In the genomic region with DNA sequence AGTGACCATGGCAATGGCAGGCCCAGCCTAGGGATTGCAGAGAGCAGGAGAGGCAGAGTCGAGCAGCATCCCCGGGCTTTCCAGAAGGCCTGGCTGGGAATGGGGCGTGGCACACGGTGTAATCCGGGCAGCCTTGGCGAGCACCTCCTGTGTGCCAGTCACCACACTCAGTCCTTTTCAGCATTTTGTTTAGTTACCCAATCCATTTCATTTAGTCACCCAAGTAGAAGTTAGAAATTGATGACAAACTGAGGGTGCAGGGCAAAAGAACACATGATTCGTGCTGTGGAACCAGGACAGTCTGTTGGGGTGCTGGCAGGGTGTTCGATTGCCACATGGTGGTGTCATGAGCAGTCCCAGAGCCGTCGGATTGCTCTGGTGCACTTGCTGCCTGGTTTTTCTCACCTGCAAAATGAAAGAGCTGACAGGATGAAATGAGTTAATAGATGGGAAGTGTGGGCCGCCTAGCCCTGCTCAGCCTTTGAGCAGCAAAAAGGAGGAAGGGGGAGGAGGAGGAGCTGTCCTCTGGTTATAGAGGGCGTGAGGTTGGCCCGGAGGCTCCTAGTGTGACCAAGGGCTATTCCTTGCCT, we compare ENCODE assay signal across 8 cellular contexts.
DNase-seq lines count a peak whose midpoint lies in the region; ATAC-seq, FAIRE-seq and TF ChIP-seq lines count a peak whose summit lies in the region.

No MANE protein-coding gene starts in this region.

- H3K27ac ChIP-seq in GM12878 (ENCODE audit: control insufficient read depth, insufficient read depth): no peak overlapping the region
- H3K27ac ChIP-seq in HepG2 (ENCODE audit: extremely low read length, insufficient read depth, low read length): no peak overlapping the region
- H3K27ac ChIP-seq in aorta (ENCODE audit: low read depth in 1 of 2, low read length in 2 of 2): no peak overlapping the region

- peaks cover 10% of the 10 kb centered on the region for H3K4me1 Mint-ChIP-seq in Calu3 (ENCODE audit: low read depth, unreplicated experiment)

- 26% methylated on average over 13 of the region's 13 CpGs for WGBS in GM12878 (ENCODE audit: insufficient coverage, insufficient replicate concordance, low lambda C conversion rate, missing lambda C conversion rate)
- 85% methylated on average over 12 of the region's 13 CpGs for WGBS in HepG2 (ENCODE audit: low lambda C conversion rate)
- 78% methylated on average over 13 of the region's 13 CpGs for WGBS in aorta, 2 donors

- TF ChIP-seq EP300 in GM12878 (IDR thresholded peaks at IDR 0.05; ENCODE audit: borderline replicate concordance in 1 of 2, control insufficient read depth in 1 of 2, low read depth in 2 of 2, low read length in 2 of 2) (no peak), HepG2 (IDR thresholded peaks at IDR 0.05; ENCODE audit: low read depth in 2 of 2, low read length in 2 of 2) (no peak), HepG2 (CRISPR knock-in tag; IDR thresholded peaks at IDR 0.05; ENCODE audit: borderline replicate concordance) (no peak)

- H3K79me2 ChIP-seq in GM12878 (ENCODE audit: control insufficient read depth, insufficient read depth, low read length) (no peaks in the 10 kb centered on the region), HepG2 (ENCODE audit: insufficient read depth, low read length) (no peaks in the 10 kb centered on the region)

- no peaks in the 10 kb centered on the region for H3K9me3 ChIP-seq in GM12878 (replicated peaks; ENCODE audit: control insufficient read depth, insufficient read depth, low read length)
- H3K9me3 ChIP-seq in HepG2 (ENCODE audit: low read length): no peaks in the 10 kb centered on the region
- no peaks in the 10 kb centered on the region for H3K9me3 ChIP-seq in aorta (ENCODE audit: control insufficient read depth, low read length)

- DNase-seq in Calu3 (peak; percentile 19), HT-29 (ENCODE audit: low spot score) (peak; percentile 43), GM12878 (ENCODE audit: low read depth, low spot score) (no peak), HepG2 (ENCODE audit: low spot score) (peak; percentile 12), NCI-H1694 (lab: John Stamatoyannopoulos, UW) (no peak), aorta (no peak), T-helper 9 cell (no peak)

- H4K20me1 ChIP-seq in GM12878 (ENCODE audit: control insufficient read depth, insufficient read depth): no peaks in the 10 kb centered on the region
- H4K20me1 ChIP-seq in HepG2 (ENCODE audit: insufficient read depth, low read length): no peaks in the 10 kb centered on the region

- CTCF ChIA-PET in Calu3 (lab: Charles Lee): no interaction called here
- CTCF ChIA-PET in GM12878 (lab: Yijun Ruan, JAX): interaction anchor here (1.8 to 2.4 kb wide), 2 partner anchors 14 to 27 kb away, joined by 5 to 13 read pairs; no protein-coding TSS in a partner anchor
- CTCF ChIA-PET in HepG2 (lab: Yijun Ruan, JAX; ENCODE audit: low intra/inter-chr PET ratio, low total read pairs): interaction anchor here (1.6 kb wide), 1 partner anchor 388 kb away, joined by 6 read pairs; no protein-coding TSS in a partner anchor

- intact Hi-C loops in Calu3 (cut with micrococcal nuclease; ENCODE audit: unreplicated experiment) (no loop called here), GM12878 (cut with micrococcal nuclease; ENCODE audit: unreplicated experiment) (no loop called here), HepG2 (cut with micrococcal nuclease; ENCODE audit: unreplicated experiment) (no loop called here), aorta (cut with DNase I) (no loop called here)

- peaks cover 15% of the 10 kb centered on the region for H3K36me3 Mint-ChIP-seq in Calu3 (ENCODE audit: insufficient read depth, unreplicated experiment)

- H3K27me3 ChIP-seq in GM12878 (replicated peaks in 1 of 2; ENCODE audit: control insufficient read depth in 2 of 2, insufficient read depth in 2 of 2, low read length in 1 of 2): no peaks in the 10 kb centered on the region; a peak in 1 of 4 replicates
- H3K27me3 ChIP-seq in HepG2 (ENCODE audit: control insufficient read depth in 1 of 2, insufficient read depth in 2 of 2, low read length in 2 of 2): no peaks in the 10 kb centered on the region
- no peaks in the 10 kb centered on the region for H3K27me3 ChIP-seq in aorta (ENCODE audit: control insufficient read depth in 1 of 2, insufficient read depth in 2 of 2, low read length in 1 of 2)

- BruUV-seq in Calu3 (replicated peaks; lab: Mats Ljungman, UMichigan) (no TSS peak), GM12878 (replicated peaks; lab: Mats Ljungman, UMichigan) (no TSS peak), HepG2 (replicated peaks; lab: Mats Ljungman, UMichigan) (no TSS peak)

- no peak overlapping the region for H2AFZ ChIP-seq in GM12878 (ENCODE audit: control insufficient read depth, low read depth, low read length)
- H2AFZ ChIP-seq in HepG2 (ENCODE audit: low read length): no peak overlapping the region

- no peak overlapping the region for H3K27ac Mint-ChIP-seq in Calu3 (ENCODE audit: unreplicated experiment)

- FAIRE-seq in GM12878 (lab: Jason Lieb, UNC) (no peak), HepG2 (lab: Jason Lieb, UNC) (peak; percentile 54)

- TF ChIP-seq POLR2A in GM12878 (IDR thresholded peaks at IDR 0.05; ENCODE audit: low read depth, low read length) (no peak), HepG2 (IDR thresholded peaks at IDR 0.05; ENCODE audit: insufficient read depth in 1 of 2, low read depth in 2 of 2, low read length in 2 of 2) (no peak)

- H3K9ac ChIP-seq in GM12878 (ENCODE audit: control insufficient read depth, insufficient read depth, low read length) (no peak overlapping the region), HepG2 (ENCODE audit: insufficient read depth, low read depth, low read length) (no peak overlapping the region)

- H3K4me1 ChIP-seq in GM12878 (ENCODE audit: control insufficient read depth, insufficient read depth, low read length) (no peaks in the 10 kb centered on the region), HepG2 (ENCODE audit: insufficient read depth, low read length) (no peaks in the 10 kb centered on the region), aorta (ENCODE audit: control insufficient read depth in 1 of 2, insufficient read depth in 2 of 2, low read length in 2 of 2) (no peaks in the 10 kb centered on the region)

- RAD21 ChIA-PET in GM12878 (lab: Charles Lee; ENCODE audit: unreplicated experiment): no interaction called here

- H3K36me3 ChIP-seq in GM12878 (ENCODE audit: control insufficient read depth in 2 of 2, insufficient read depth in 2 of 2, low read length in 1 of 2) (no peaks in the 10 kb centered on the region), HepG2 (replicated peaks in 1 of 2; ENCODE audit: control insufficient read depth in 1 of 2, insufficient read depth in 2 of 2, low read length in 2 of 2) (peaks cover 3 to 10% of the 10 kb centered on the region in 2 experiments), aorta (ENCODE audit: control insufficient read depth in 1 of 2, insufficient read depth in 2 of 2, low read length in 1 of 2) (no peaks in the 10 kb centered on the region)

- H3K4me3 Mint-ChIP-seq in Calu3 (ENCODE audit: low read depth, unreplicated experiment): no peak overlapping the region

- TF ChIP-seq RAD21 in GM12878 (IDR thresholded peaks at IDR 0.05; ENCODE audit: insufficient read depth, low read depth, low read length) (0 out of 2 replicates have a peak, but pooled peaks have one; percentile 14), HepG2 (CRISPR knock-in tag; IDR thresholded peaks at IDR 0.05) (no peak)

- no peaks in the 10 kb centered on the region for H3K9me3 Mint-ChIP-seq in Calu3 (ENCODE audit: low read depth, unreplicated experiment)

- SMC1A ChIA-PET in GM12878 (lab: Charles Lee; ENCODE audit: uncharacterized antibody, unreplicated experiment): no interaction called here

- no peak overlapping the region for H3K4me3 ChIP-seq in GM12878
- H3K4me3 ChIP-seq in HepG2 (replicated peaks in 1 of 3; ENCODE audit: insufficient read depth in 1 of 3, low read depth in 2 of 3, low read length in 3 of 3): no peak overlapping the region
- H3K4me3 ChIP-seq in aorta (ENCODE audit: low read length in 2 of 2): no peak overlapping the region

- TF ChIP-seq CTCF in Calu3 (IDR thresholded peaks at IDR 0.05; ENCODE audit: unreplicated experiment) (peak; percentile 18), GM12878 (IDR thresholded peaks at IDR 0.05 in 2 of 3, conservative IDR thresholded peaks at IDR 0.05 in 1 of 3; ENCODE audit: control insufficient read depth in 2 of 3, extremely low read depth in 1 of 3, insufficient read depth in 1 of 3, low read depth in 3 of 3, low read length in 3 of 3) (peak; percentile 29 to 46 (median 42); a peak in 5 of 6 replicates), HepG2 (CRISPR knock-in tag; IDR thresholded peaks at IDR 0.05) (peak; percentile 63)

- no peaks in the 10 kb centered on the region for H3K27me3 Mint-ChIP-seq in Calu3 (ENCODE audit: unreplicated experiment)

- H3K4me2 ChIP-seq in GM12878 (ENCODE audit: control insufficient read depth, insufficient read depth): no peak overlapping the region
- no peak overlapping the region for H3K4me2 ChIP-seq in HepG2 (ENCODE audit: low read depth, low read length)

- POLR2A ChIA-PET in GM12878 (lab: Charles Lee) (no interaction called here), HepG2 (lab: Yijun Ruan, JAX) (no interaction called here)

- in situ Hi-C loops in GM12878 (cut with MboI): no loop called here
- in situ Hi-C loops in HepG2 (cut with HindIII; ENCODE audit: extremely low pct_ligation_motif_present, low pct_unique_long_range_greater_than_20kb): no loop called here

- ATAC-seq in GM12878 (peak; percentile 64), HepG2 (peak; percentile 90), aorta (ENCODE audit: low FRiP score) (no peak), GM18517 (IDR thresholded peaks at IDR 0.05; ENCODE audit: unreplicated experiment) (no peak)

TF ChIP-seq in GM12878, 131 proteins besides CTCF, POLR2A, EP300 and RAD21:
- no peak for TF ChIP-seq FOS (IDR thresholded peaks at IDR 0.05; ENCODE audit: borderline replicate concordance, extremely low read depth, insufficient read length)

TF ChIP-seq in HepG2, 621 proteins besides CTCF, POLR2A, EP300 and RAD21 (continues in another document):
- TF ChIP-seq ZSCAN5A (CRISPR knock-in tag; IDR thresholded peaks at IDR 0.05; ENCODE audit: borderline replicate concordance) (no peak), PAWR (CRISPR knock-in tag; IDR thresholded peaks at IDR 0.05; ENCODE audit: borderline replicate concordance) (no peak), DR1 (CRISPR knock-in tag; IDR thresholded peaks at IDR 0.05) (no peak)

Comparison
In these comparisons a context has a peak if more than half of its experiments do, and no peak if none do; other contexts are left out.
1. DNase-seq: peak in Calu3 (single experiment), HT-29 (single experiment) and HepG2 (single experiment); none in GM12878 (single experiment), NCI-H1694 (single experiment), aorta (0 of 2) and T-helper 9 cell (single experiment).
2. ATAC-seq: peak in GM12878 (single experiment) and HepG2 (single experiment); none in aorta (single experiment) and GM18517 (single experiment).
3. Peak in every context shown above with its lines, with median percentiles within 50 percentile points of each other: CTCF ChIP-seq.